Comparison of ENCODE assay signal across 1 cellular context in genomic region chr3:82281205-82281604, GRCh38.
TF ChIP-seq lines count a peak whose summit lies in the region.

No MANE protein-coding gene starts in this region.

TF ChIP-seq in GM23338, 12 proteins besides CTCF, POLR2A, EP300 and RAD21 (continued from another document):
- TF ChIP-seq, protein P1, sequence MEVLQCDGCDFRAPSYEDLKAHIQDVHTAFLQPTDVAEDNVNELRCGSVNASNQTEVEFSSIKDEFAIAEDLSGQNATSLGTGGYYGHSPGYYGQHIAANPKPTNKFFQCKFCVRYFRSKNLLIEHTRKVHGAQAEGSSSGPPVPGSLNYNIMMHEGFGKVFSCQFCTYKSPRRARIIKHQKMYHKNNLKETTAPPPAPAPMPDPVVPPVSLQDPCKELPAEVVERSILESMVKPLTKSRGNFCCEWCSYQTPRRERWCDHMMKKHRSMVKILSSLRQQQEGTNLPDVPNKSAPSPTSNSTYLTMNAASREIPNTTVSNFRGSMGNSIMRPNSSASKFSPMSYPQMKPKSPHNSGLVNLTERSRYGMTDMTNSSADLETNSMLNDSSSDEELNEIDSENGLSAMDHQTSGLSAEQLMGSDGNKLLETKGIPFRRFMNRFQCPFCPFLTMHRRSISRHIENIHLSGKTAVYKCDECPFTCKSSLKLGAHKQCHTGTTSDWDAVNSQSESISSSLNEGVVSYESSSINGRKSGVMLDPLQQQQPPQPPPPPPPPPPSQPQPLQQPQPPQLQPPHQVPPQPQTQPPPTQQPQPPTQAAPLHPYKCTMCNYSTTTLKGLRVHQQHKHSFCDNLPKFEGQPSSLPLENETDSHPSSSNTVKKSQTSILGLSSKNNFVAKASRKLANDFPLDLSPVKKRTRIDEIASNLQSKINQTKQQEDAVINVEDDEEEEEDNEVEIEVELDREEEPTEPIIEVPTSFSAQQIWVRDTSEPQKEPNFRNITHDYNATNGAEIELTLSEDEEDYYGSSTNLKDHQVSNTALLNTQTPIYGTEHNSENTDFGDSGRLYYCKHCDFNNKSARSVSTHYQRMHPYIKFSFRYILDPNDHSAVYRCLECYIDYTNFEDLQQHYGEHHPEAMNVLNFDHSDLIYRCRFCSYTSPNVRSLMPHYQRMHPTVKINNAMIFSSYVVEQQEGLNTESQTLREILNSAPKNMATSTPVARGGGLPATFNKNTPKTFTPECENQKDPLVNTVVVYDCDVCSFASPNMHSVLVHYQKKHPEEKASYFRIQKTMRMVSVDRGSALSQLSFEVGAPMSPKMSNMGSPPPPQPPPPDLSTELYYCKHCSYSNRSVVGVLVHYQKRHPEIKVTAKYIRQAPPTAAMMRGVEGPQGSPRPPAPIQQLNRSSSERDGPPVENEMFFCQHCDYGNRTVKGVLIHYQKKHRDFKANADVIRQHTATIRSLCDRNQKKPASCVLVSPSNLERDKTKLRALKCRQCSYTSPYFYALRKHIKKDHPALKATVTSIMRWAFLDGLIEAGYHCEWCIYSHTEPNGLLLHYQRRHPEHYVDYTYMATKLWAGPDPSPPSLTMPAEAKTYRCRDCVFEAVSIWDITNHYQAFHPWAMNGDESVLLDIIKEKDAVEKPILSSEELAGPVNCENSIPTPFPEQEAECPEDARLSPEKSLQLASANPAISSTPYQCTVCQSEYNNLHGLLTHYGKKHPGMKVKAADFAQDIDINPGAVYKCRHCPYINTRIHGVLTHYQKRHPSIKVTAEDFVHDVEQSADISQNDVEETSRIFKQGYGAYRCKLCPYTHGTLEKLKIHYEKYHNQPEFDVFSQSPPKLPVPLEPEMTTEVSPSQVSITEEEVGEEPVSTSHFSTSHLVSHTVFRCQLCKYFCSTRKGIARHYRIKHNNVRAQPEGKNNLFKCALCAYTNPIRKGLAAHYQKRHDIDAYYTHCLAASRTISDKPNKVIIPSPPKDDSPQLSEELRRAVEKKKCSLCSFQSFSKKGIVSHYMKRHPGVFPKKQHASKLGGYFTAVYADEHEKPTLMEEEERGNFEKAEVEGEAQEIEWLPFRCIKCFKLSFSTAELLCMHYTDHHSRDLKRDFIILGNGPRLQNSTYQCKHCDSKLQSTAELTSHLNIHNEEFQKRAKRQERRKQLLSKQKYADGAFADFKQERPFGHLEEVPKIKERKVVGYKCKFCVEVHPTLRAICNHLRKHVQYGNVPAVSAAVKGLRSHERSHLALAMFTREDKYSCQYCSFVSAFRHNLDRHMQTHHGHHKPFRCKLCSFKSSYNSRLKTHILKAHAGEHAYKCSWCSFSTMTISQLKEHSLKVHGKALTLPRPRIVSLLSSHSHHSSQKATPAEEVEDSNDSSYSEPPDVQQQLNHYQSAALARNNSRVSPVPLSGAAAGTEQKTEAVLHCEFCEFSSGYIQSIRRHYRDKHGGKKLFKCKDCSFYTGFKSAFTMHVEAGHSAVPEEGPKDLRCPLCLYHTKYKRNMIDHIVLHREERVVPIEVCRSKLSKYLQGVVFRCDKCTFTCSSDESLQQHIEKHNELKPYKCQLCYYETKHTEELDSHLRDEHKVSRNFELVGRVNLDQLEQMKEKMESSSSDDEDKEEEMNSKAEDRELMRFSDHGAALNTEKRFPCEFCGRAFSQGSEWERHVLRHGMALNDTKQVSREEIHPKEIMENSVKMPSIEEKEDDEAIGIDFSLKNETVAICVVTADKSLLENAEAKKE (CRISPR knock-in tag; IDR thresholded peaks at IDR 0.05), result no peak
TF ChIP-seq in GM23338: peak in this region for 1.
